ENCODE assay signal across 19 cellular contexts in genomic region chr10:132626019-132626760, GRCh38.
A peak's percentile ranks its signal among the peaks of the same experiment; 100 is the strongest.
DNase-seq lines count a peak whose midpoint lies in the region; ATAC-seq and TF ChIP-seq lines count a peak whose summit lies in the region.
"Had no signal": no experiment of that assay in that cellular context is flagged by ENCODE, and none has a peak within 500 bp of the region (broad histone marks: within the 10 kb centered on the region; RNA-seq: fewer than 3 reads in every experiment).

No MANE protein-coding gene starts in this region.

- no peak overlapping the region for H2AK5ac ChIP-seq in trophoblast cell (ENCODE audit: low read length)

- peaks cover 15% of the 10 kb centered on the region for H3K36me3 Mint-ChIP-seq in glutamatergic neuron (ENCODE audit: unreplicated experiment)

- TF ChIP-seq CTCF in glutamatergic neuron (IDR thresholded peaks at IDR 0.05; ENCODE audit: partially characterized antibody, unreplicated experiment) = no peak
- TF ChIP-seq CTCF in upper lobe of right lung (IDR thresholded peaks at IDR 0.05) = no peak
- TF ChIP-seq CTCF in GM13976 (IDR thresholded peaks at IDR 0.05; ENCODE audit: borderline replicate concordance, control extremely low read depth, extremely low read depth, insufficient read depth, missing control alignments) = no peak

- H2AFZ ChIP-seq in trophoblast cell (ENCODE audit: insufficient read depth, low read length, poor library complexity) = no peak overlapping the region
- H2AFZ ChIP-seq: GM23338 had no signal

- H3K27ac ChIP-seq in trophoblast cell (ENCODE audit: low read depth, low read length) (no peak overlapping the region), upper lobe of right lung (no peak overlapping the region)
- H3K27ac ChIP-seq: body of pancreas, prostate gland had no signal

- H3K4me1 ChIP-seq in trophoblast cell (ENCODE audit: control insufficient read depth in 1 of 2, insufficient read depth in 2 of 2, low read length in 2 of 2) (peaks cover 13 to 25% of the 10 kb centered on the region in 2 experiments), upper lobe of right lung (peaks cover 34% of the 10 kb centered on the region)

- H2BK12ac ChIP-seq in trophoblast cell (ENCODE audit: low read length) = no peak overlapping the region

- H3K23ac ChIP-seq in trophoblast cell (ENCODE audit: low read length) = peak overlapping the region; percentile 35

- no peak overlapping the region for H2BK120ac ChIP-seq in trophoblast cell (ENCODE audit: insufficient read depth, low read length, poor library complexity)

- H3K4me3 ChIP-seq in trophoblast cell (ENCODE audit: low read depth, low read length) = peak overlapping the region; percentile 18
- no peak overlapping the region for H3K4me3 ChIP-seq in upper lobe of right lung
- H3K4me3 ChIP-seq: body of pancreas, GM23338, prostate gland had no signal

- peaks cover 5% of the 10 kb centered on the region for H3K9me3 Mint-ChIP-seq in glutamatergic neuron (ENCODE audit: unreplicated experiment)

- H3K36me3 ChIP-seq in trophoblast cell (ENCODE audit: control insufficient read depth in 1 of 2, insufficient read depth in 2 of 2, low read length in 2 of 2) (no peaks in the 10 kb centered on the region), upper lobe of right lung (no peaks in the 10 kb centered on the region)
- H3K36me3 ChIP-seq: prostate gland had no signal

- no peak overlapping the region for H3K4ac ChIP-seq in trophoblast cell (ENCODE audit: low read depth, low read length)

- H3K79me2 ChIP-seq in trophoblast cell (ENCODE audit: control insufficient read depth, insufficient read depth, low read length, poor library complexity) = no peaks in the 10 kb centered on the region

- in situ Hi-C loops in GM13976 (cut with MboI; ENCODE audit: low sequenced_read_pairs, unreplicated experiment) = loop anchor here (25.0 kb wide), 1 partner anchor 414 kb away; no protein-coding TSS in a partner anchor

- DNase-seq in cardiac septum (ENCODE audit: low spot score) (peak; percentile 70), left ventricle myocardium superior (no peak), glutamatergic neuron (peak; percentile 14), trophoblast cell (no peak), upper lobe of right lung (peak; percentile 49), GM13976 (ENCODE audit: low spot score) (no peak), DMS114 treated with DMSO at 0.1 percent for 48 hours (lab: John Stamatoyannopoulos, UW; ENCODE audit: unreplicated experiment) (no peak)
- DNase-seq: activated CD4-positive, alpha-beta T cell treated with anti-CD3 and anti-CD28 coated beads, Interleukin-2, amount 50 U/mL, for 1 hour; activated naive CD4-positive, alpha-beta T cell treated with Interleukin-2 at 50 U/mL for 16 hours; dermis blood vessel endothelial cell; IMR-90; MM.1S; NCI-H1694; NCI-H226; stimulated activated naive CD8-positive, alpha-beta T cell treated with anti-CD3 and anti-CD28 coated beads, Interleukin-15, Interleukin-2, amounts not matched to agents 100 U/mL and 50 U/mL, for 24 hours had no signal

- H3K9me3 ChIP-seq in trophoblast cell (ENCODE audit: insufficient read depth, low read depth, low read length) (peaks cover 3% of the 10 kb centered on the region), upper lobe of right lung (no peaks in the 10 kb centered on the region)
- H3K9me3 ChIP-seq: body of pancreas, prostate gland had no signal

- no peak overlapping the region for H3K4me3 Mint-ChIP-seq in glutamatergic neuron (ENCODE audit: unreplicated experiment)
- H3K4me3 Mint-ChIP-seq: GM23338 had no signal

- H3K27me3 ChIP-seq in trophoblast cell (ENCODE audit: insufficient read depth, low read length) (no peaks in the 10 kb centered on the region), upper lobe of right lung (no peaks in the 10 kb centered on the region)
- H3K27me3 ChIP-seq: body of pancreas had no signal

- H3K27ac Mint-ChIP-seq in glutamatergic neuron (ENCODE audit: unreplicated experiment) = peak overlapping the region; percentile 75
- H3K27ac Mint-ChIP-seq: GM23338 had no signal

- WGBS in trophoblast cell (ENCODE audit: extremely low coverage, insufficient coverage, insufficient read length) = no CpG with 5 or more reads among the region's 24 CpGs

- intact Hi-C loops in cardiac septum (cut with DNase I) (loop anchor here (2.0 kb wide), 1 partner anchor 35 kb away; no protein-coding TSS in a partner anchor), left ventricle myocardium superior (cut with micrococcal nuclease) (no loop called here), upper lobe of right lung (cut with DNase I) (no loop called here)

- H3K4me2 ChIP-seq in trophoblast cell (ENCODE audit: low read length) = no peak overlapping the region
- H3K4me2 ChIP-seq: GM23338 had no signal

- no peak overlapping the region for H4K8ac ChIP-seq in trophoblast cell (ENCODE audit: low read depth, low read length)

- H3K14ac ChIP-seq in trophoblast cell (ENCODE audit: low read length) = no peak overlapping the region

- H4K91ac ChIP-seq in trophoblast cell (ENCODE audit: low read depth, low read length) = no peak overlapping the region

- H3K79me1 ChIP-seq in trophoblast cell (ENCODE audit: low read length) = no peaks in the 10 kb centered on the region

- H3K27me3 Mint-ChIP-seq in glutamatergic neuron (ENCODE audit: unreplicated experiment) = peaks cover 13% of the 10 kb centered on the region

- ATAC-seq in left ventricle myocardium superior (no peak), upper lobe of right lung (no peak), GM18907 (IDR thresholded peaks at IDR 0.05; ENCODE audit: unreplicated experiment) (no peak)
- ATAC-seq: body of pancreas; stimulated activated naive CD8-positive, alpha-beta T cell treated with anti-CD3 and anti-CD28 coated beads, Interleukin-15, Interleukin-2, amounts not matched to agents 100 U/mL and 50 U/mL, for 24 hours had no signal

- no peak overlapping the region for H2BK5ac ChIP-seq in trophoblast cell (ENCODE audit: low read depth, low read length, poor library complexity)

- H3K18ac ChIP-seq in trophoblast cell (ENCODE audit: low read length) = no peak overlapping the region

- H4K12ac ChIP-seq in trophoblast cell (ENCODE audit: low read depth, low read length) = no peak overlapping the region

- no peak overlapping the region for H3K9ac ChIP-seq in trophoblast cell (ENCODE audit: low read length)

- H3K4me1 Mint-ChIP-seq in glutamatergic neuron (ENCODE audit: low read depth, unreplicated experiment) = peaks cover 21% of the 10 kb centered on the region

Comparison
In these comparisons a context has a peak if more than half of its experiments do, and no peak if none do; other contexts are left out.
1. DNase-seq: peak in cardiac septum (single experiment), glutamatergic neuron (single experiment) and upper lobe of right lung (single experiment); none in left ventricle myocardium superior (single experiment), trophoblast cell (0 of 2), GM13976 (single experiment) and DMS114 treated with DMSO at 0.1 percent for 48 hours (single experiment).